Comparison of ENCODE assay signal across 1 cellular context in genomic region chr6:28351087-28351486, GRCh38.
TF ChIP-seq lines count a peak whose summit lies in the region.

No MANE protein-coding gene starts in this region.

TF ChIP-seq in WTC11, 78 proteins besides CTCF, POLR2A, EP300 and RAD21 (continued from another document):
- TF ChIP-seq E2F1 (CRISPR knock-in tag; IDR thresholded peaks at IDR 0.05) (no peak), PRRX2 (CRISPR knock-in tag; IDR thresholded peaks at IDR 0.05) (no peak), USF2 (CRISPR knock-in tag; IDR thresholded peaks at IDR 0.05) (no peak)
